In genomic region chr17:1005361-1005946, GRCh38 we compare ENCODE assay signal across 8 cellular contexts. TPM values are rescaled to one million over a fixed set of nuclear protein-coding genes. Genes with fewer than 3 reads are reported as not detected.
DNase-seq lines count a peak whose midpoint lies in the region; ATAC-seq, FAIRE-seq and TF ChIP-seq lines count a peak whose summit lies in the region.

No MANE protein-coding gene starts in this region.

- peak; percentile 96 for FAIRE-seq in endothelial cell of umbilical vein (lab: Jason Lieb, UNC)

- CTCF ChIA-PET in endothelial cell of umbilical vein (lab: Charles Lee): interaction anchor here (0.6 to 10.2 kb wide), 6 partner anchors 9 to 117 kb away, joined by 3 to 265 read pairs (median 8); partner anchors contain the start of gene TIMM22

- H4K20me1 ChIP-seq in endothelial cell of umbilical vein (replicated peaks; ENCODE audit: control insufficient read depth, extremely low read depth, insufficient read depth, low read length): no peaks in the 10 kb centered on the region

- POLR2A ChIA-PET in endothelial cell of umbilical vein (lab: Charles Lee): no interaction called here

- peak; percentile 71 for DNase-seq in COLO668 (lab: John Stamatoyannopoulos, UW; ENCODE audit: unreplicated experiment)
- peak; percentile 79 for DNase-seq in NCI-H2171 treated with DMSO at 0.1 percent for 48 hours (lab: John Stamatoyannopoulos, UW)
- peak; percentile 93 for DNase-seq in endothelial cell of umbilical vein (ENCODE audit: low read depth, low spot score)
- no peak for DNase-seq in ACHN
- no peak for DNase-seq in brain microvascular endothelial cell

- peak overlapping the region; percentile 41 for H2AFZ ChIP-seq in endothelial cell of umbilical vein (ENCODE audit: low read depth, low read length)

- dilution Hi-C loops in endothelial cell of umbilical vein (cut with MboI; ENCODE audit: extremely low pct_ligation_motif_present, low sequenced_read_pairs): no loop called here

- H3K9me3 ChIP-seq in endothelial cell of umbilical vein (replicated peaks; ENCODE audit: control insufficient read depth, insufficient read depth, low read length): no peaks in the 10 kb centered on the region
- H3K9me3 ChIP-seq in muscle layer of colon (ENCODE audit: low read length): no peaks in the 10 kb centered on the region

- H3K9me1 ChIP-seq in endothelial cell of umbilical vein (replicated peaks; ENCODE audit: control insufficient read depth, extremely low read depth, insufficient read depth, low read length): no peaks in the 10 kb centered on the region

- TF ChIP-seq CTCF in endothelial cell of umbilical vein (IDR thresholded peaks at IDR 0.05; ENCODE audit: extremely low read depth in 1 of 2, insufficient read depth in 1 of 2, low read depth in 1 of 2, low read length in 2 of 2) (no peak), brain microvascular endothelial cell (IDR thresholded peaks at IDR 0.05; ENCODE audit: low read depth, low read length, missing control alignments) (no peak)

- in situ Hi-C loops in ACHN (cut with HindIII; ENCODE audit: low pct_ligation_motif_present, low pct_unique_long_range_greater_than_20kb, low sequenced_read_pairs): no loop called here
- in situ Hi-C loops in brain microvascular endothelial cell (cut with HindIII; ENCODE audit: low pct_ligation_motif_present, low sequenced_read_pairs): no loop called here

- intact Hi-C loops in endothelial cell of umbilical vein (cut with micrococcal nuclease): loop anchor here (1.0 to 2.0 kb wide), 4 partner anchors 34 to 105 kb away; no protein-coding TSS in a partner anchor

- TF ChIP-seq POLR2A in endothelial cell of umbilical vein (IDR thresholded peaks at IDR 0.05; ENCODE audit: low read depth, low read length): peak; percentile 51

- H3K9ac ChIP-seq in endothelial cell of umbilical vein (replicated peaks; ENCODE audit: extremely low read depth, insufficient read depth, low read length): peak overlapping the region; percentile 55
- peak overlapping the region; percentile 14 for H3K9ac ChIP-seq in muscle layer of colon (ENCODE audit: low read length)

- ATAC-seq in HG03378 (IDR thresholded peaks at IDR 0.05; ENCODE audit: unreplicated experiment) (no peak), GM21528 (IDR thresholded peaks at IDR 0.05; ENCODE audit: low FRiP score, unreplicated experiment) (no peak)

- peak overlapping the region; percentile 75 for H3K27ac ChIP-seq in endothelial cell of umbilical vein (ENCODE audit: insufficient read depth, low read depth, low read length)
- H3K27ac ChIP-seq in muscle layer of colon (ENCODE audit: low read depth, low read length): peak overlapping the region; percentile 75
- H3K27ac ChIP-seq in brain microvascular endothelial cell: no peak overlapping the region

- no peaks in the 10 kb centered on the region for H3K27me3 ChIP-seq in endothelial cell of umbilical vein (ENCODE audit: control insufficient read depth in 2 of 2, insufficient read depth in 2 of 2, low read length in 2 of 2)
- H3K27me3 ChIP-seq in muscle layer of colon (ENCODE audit: control insufficient read depth in 1 of 2, insufficient read depth in 2 of 2, low read length in 2 of 2): no peaks in the 10 kb centered on the region
- H3K27me3 ChIP-seq in brain microvascular endothelial cell (replicated peaks): no peaks in the 10 kb centered on the region

- peaks cover 4 to 19% of the 10 kb centered on the region in 2 experiments for H3K36me3 ChIP-seq in endothelial cell of umbilical vein (ENCODE audit: control insufficient read depth in 2 of 2, extremely low read depth in 1 of 2, insufficient read depth in 2 of 2, low read length in 2 of 2)
- H3K36me3 ChIP-seq in muscle layer of colon (ENCODE audit: insufficient read depth, low read length): peaks cover 74% of the 10 kb centered on the region
- H3K36me3 ChIP-seq in brain microvascular endothelial cell (replicated peaks): peaks cover 39% of the 10 kb centered on the region

- H3K4me3 ChIP-seq in endothelial cell of umbilical vein (replicated peaks in 1 of 3; ENCODE audit: insufficient read depth in 1 of 3, low read depth in 1 of 3, low read length in 3 of 3) (no peak overlapping the region), muscle layer of colon (ENCODE audit: low read depth in 1 of 2, low read length in 2 of 2) (peak overlapping the region in 1 of 2 donors; percentile 38), brain microvascular endothelial cell (ENCODE audit: low read depth, low read length) (no peak overlapping the region)

- peaks cover 62% of the 10 kb centered on the region for H3K4me1 ChIP-seq in endothelial cell of umbilical vein (ENCODE audit: control insufficient read depth, extremely low read depth, insufficient read depth, low read length)
- peaks cover 55% of the 10 kb centered on the region for H3K4me1 ChIP-seq in muscle layer of colon (ENCODE audit: insufficient read depth, low read length)

- no TSS peak for BruUV-seq in endothelial cell of umbilical vein (replicated peaks; lab: Mats Ljungman, UMichigan)

- H3K4me2 ChIP-seq in endothelial cell of umbilical vein (ENCODE audit: insufficient read depth, low read length): peak overlapping the region; percentile 9

- H3K79me2 ChIP-seq in endothelial cell of umbilical vein (ENCODE audit: control insufficient read depth, insufficient read depth, low read length): no peaks in the 10 kb centered on the region

TF ChIP-seq in endothelial cell of umbilical vein, 7 proteins besides CTCF, POLR2A, EP300 and RAD21:
- TF ChIP-seq POLR2AphosphoS5 (IDR thresholded peaks at IDR 0.05; ENCODE audit: insufficient read depth, low read depth, low read length) (peak; percentile 36), MAX (IDR thresholded peaks at IDR 0.05; ENCODE audit: insufficient read depth, insufficient read length) (no peak)
TF ChIP-seq in endothelial cell of umbilical vein: peak in this region for 1.

RNA-seq across cellular contexts. Expression of gene TIMM22, which starts 8.5 kb away (rescaled TPM):
- total RNA-seq in endothelial cell of umbilical vein: 19.5 and 19.6 TPM in 2 replicates
- 18.6 and 19.0 TPM in 2 replicates for polyA plus RNA-seq in endothelial cell of umbilical vein
- 16.5 and 20.5 TPM in 2 replicates for polyA plus RNA-seq in endothelial cell of umbilical vein (2011; cell fraction: cytosol; rRNA removed)
- 9.6 and 10.3 TPM in 2 replicates for polyA plus RNA-seq in endothelial cell of umbilical vein (2011; cell fraction: nucleus; rRNA removed)
- polyA plus RNA-seq in endothelial cell of umbilical vein (2012): 22.1 and 22.5 TPM in 2 replicates
- 18.3 and 18.5 TPM in 2 replicates for polyA minus RNA-seq in endothelial cell of umbilical vein
- polyA minus RNA-seq in endothelial cell of umbilical vein (2011; cell fraction: cytosol; rRNA and poly(A)+ RNA removed): 8.5 TPM
- polyA minus RNA-seq in endothelial cell of umbilical vein (2011; cell fraction: nucleus; rRNA and poly(A)+ RNA removed): 10.9 and 15.9 TPM in 2 replicates

RNA-seq across cellular contexts. Expression of gene NXN, which starts 25.9 kb away (rescaled TPM):
- total RNA-seq in endothelial cell of umbilical vein: 58.9 and 77.3 TPM in 2 replicates
- 69.5 and 79.0 TPM in 2 replicates for polyA plus RNA-seq in endothelial cell of umbilical vein
- polyA plus RNA-seq in endothelial cell of umbilical vein (2011; cell fraction: cytosol; rRNA removed): 30.9 and 37.0 TPM in 2 replicates
- 23.1 and 36.3 TPM in 2 replicates for polyA plus RNA-seq in endothelial cell of umbilical vein (2011; cell fraction: nucleus; rRNA removed)
- 19.7 and 40.2 TPM in 2 replicates for polyA plus RNA-seq in endothelial cell of umbilical vein (2012)
- 58.4 and 79.1 TPM in 2 replicates for polyA minus RNA-seq in endothelial cell of umbilical vein
- 5.2 TPM for polyA minus RNA-seq in endothelial cell of umbilical vein (2011; cell fraction: cytosol; rRNA and poly(A)+ RNA removed)
- polyA minus RNA-seq in endothelial cell of umbilical vein (2011; cell fraction: nucleus; rRNA and poly(A)+ RNA removed): 27.9 and 31.7 TPM in 2 replicates

Comparison
In these comparisons a context has a peak if more than half of its experiments do, and no peak if none do; other contexts are left out.
1. DNase-seq: peak in COLO668 (single experiment), NCI-H2171 treated with DMSO at 0.1 percent for 48 hours (single experiment) and endothelial cell of umbilical vein (single experiment); none in ACHN (single experiment) and brain microvascular endothelial cell (single experiment).